Comparison of ENCODE assay signal across 8 cellular contexts in genomic region chr1:21324368-21325137, GRCh38. TPM values are rescaled to one million over a fixed set of nuclear protein-coding genes. Genes with fewer than 3 reads are reported as not detected.
DNase-seq lines count a peak whose midpoint lies in the region; ATAC-seq and TF ChIP-seq lines count a peak whose summit lies in the region.

No MANE protein-coding gene starts in this region.

- H3K9me3 Mint-ChIP-seq in CD4-positive, alpha-beta memory T cell: peaks cover 0 to 2% (median 0%) of the 10 kb centered on the region in 8 donors
- no peaks in the 10 kb centered on the region; the same call in 1 of the 2 replicates for H3K9me3 Mint-ChIP-seq in WTC11

- peak overlapping the region; percentile 92 to 96 (median 94) for H3K27ac Mint-ChIP-seq in CD4-positive, alpha-beta memory T cell
- peak overlapping the region; percentile 79 for H3K27ac Mint-ChIP-seq in WTC11

- no peaks in the 10 kb centered on the region for H3K27me3 ChIP-seq in CD4-positive, alpha-beta memory T cell (ENCODE audit: insufficient read depth, low read length)
- H3K27me3 ChIP-seq in HUES64 (ENCODE audit: insufficient read depth, low read length) (no peaks in the 10 kb centered on the region), lower lobe of right lung (ENCODE audit: low read depth) (no peaks in the 10 kb centered on the region)

- peak; percentile 24 to 82 (median 48) for DNase-seq in CD4-positive, alpha-beta memory T cell
- no peak for DNase-seq in WTC11 (ENCODE audit: low spot score)
- DNase-seq in caudate nucleus (lab: John Stamatoyannopoulos, UW): peak in 8 of 61 donors; percentile 13 to 76 (median 40)
- peak; percentile 84 for DNase-seq in lower lobe of right lung
- peak; percentile 57 for DNase-seq in stimulated activated CD8-positive, alpha-beta memory T cell treated with anti-CD3 and anti-CD28 coated beads, Interleukin-12 subunit alpha, Interleukin-12 subunit beta, amount 100 ng/mL, for 24 hours (ENCODE audit: extremely low read depth)
- no peak for DNase-seq in NCI-H2081 treated with DMSO at 0.1 percent for 48 hours (lab: John Stamatoyannopoulos, UW)

- H3K9ac ChIP-seq in HUES64 (ENCODE audit: low read depth, low read length): peak overlapping the region; percentile 57; the same call in 1 of the 2 replicates

- peak overlapping the region; percentile 9 to 25 for H3K4me3 ChIP-seq in CD4-positive, alpha-beta memory T cell (ENCODE audit: low read length in 2 of 2)
- H3K4me3 ChIP-seq in HUES64 (ENCODE audit: low read length): no peak overlapping the region
- peak overlapping the region; percentile 12 for H3K4me3 ChIP-seq in lower lobe of right lung

- no peaks in the 10 kb centered on the region for H3K9me3 ChIP-seq in CD4-positive, alpha-beta memory T cell (ENCODE audit: control insufficient read depth in 1 of 2, low read length in 2 of 2)
- H3K9me3 ChIP-seq in HUES64 (ENCODE audit: insufficient read depth, low read depth, low read length): no peaks in the 10 kb centered on the region
- no peaks in the 10 kb centered on the region for H3K9me3 ChIP-seq in lower lobe of right lung

- H3K36me3 ChIP-seq in CD4-positive, alpha-beta memory T cell (ENCODE audit: insufficient read depth, low read length): no peaks in the 10 kb centered on the region
- H3K36me3 ChIP-seq in HUES64 (ENCODE audit: insufficient read depth, low read length) (no peaks in the 10 kb centered on the region), lower lobe of right lung (no peaks in the 10 kb centered on the region)

- peaks cover 41 to 95% (median 75%) of the 10 kb centered on the region in 4 donors for H3K4me1 Mint-ChIP-seq in CD4-positive, alpha-beta memory T cell
- H3K4me1 Mint-ChIP-seq in WTC11: peaks cover 95% of the 10 kb centered on the region

- peak overlapping the region; percentile 36 for H3K27ac ChIP-seq in CD4-positive, alpha-beta memory T cell (ENCODE audit: low read depth, low read length)
- peak overlapping the region; percentile 68 for H3K27ac ChIP-seq in HUES64 (ENCODE audit: low read depth, low read length)
- peak overlapping the region; percentile 83 for H3K27ac ChIP-seq in caudate nucleus (ENCODE audit: low read depth, low read length)
- H3K27ac ChIP-seq in lower lobe of right lung: peak overlapping the region; percentile 83

- peaks cover 71% of the 10 kb centered on the region for H3K4me1 ChIP-seq in CD4-positive, alpha-beta memory T cell (ENCODE audit: insufficient read depth, low read length)
- peaks cover 87% of the 10 kb centered on the region for H3K4me1 ChIP-seq in HUES64 (ENCODE audit: insufficient read depth, low read length)
- peaks cover 81% of the 10 kb centered on the region for H3K4me1 ChIP-seq in lower lobe of right lung

- ATAC-seq in WTC11: no peak
- ATAC-seq in lower lobe of right lung: peak; percentile 87 to 91
- ATAC-seq in HG02642 (IDR thresholded peaks at IDR 0.05; ENCODE audit: poor library complexity, unreplicated experiment): no peak

- TF ChIP-seq CTCF in WTC11 (IDR thresholded peaks at IDR 0.05): no peak
- no peak for TF ChIP-seq CTCF in lower lobe of right lung (IDR thresholded peaks at IDR 0.05)

- intact Hi-C loops in CD4-positive, alpha-beta memory T cell (cut with micrococcal nuclease): loop anchor here (1.0 to 2.0 kb wide), 3 partner anchors 10 to 31 kb away; no protein-coding TSS in a partner anchor
- intact Hi-C loops in lower lobe of right lung (cut with DNase I): no loop called here

- H3K4me3 Mint-ChIP-seq in CD4-positive, alpha-beta memory T cell: peak overlapping the region; percentile 65 to 93 (median 84)
- H3K4me3 Mint-ChIP-seq in WTC11: no peak overlapping the region

- POLR2A ChIA-PET in CD4-positive, alpha-beta memory T cell (lab: Charles Lee; ENCODE audit: partially characterized antibody): interaction anchor here (0.6 to 11.3 kb wide), 18 partner anchors 8 to 728 kb away, joined by 3 to 309 read pairs (median 9); partner anchors contain the start of genes CDC42 and ECE1
- POLR2A ChIA-PET in WTC11 (lab: Charles Lee): interaction anchor here (1.0 to 1.6 kb wide), 2 partner anchors 14 to 21 kb away, joined by 3 to 6 read pairs; no protein-coding TSS in a partner anchor

- H3K27me3 Mint-ChIP-seq in CD4-positive, alpha-beta memory T cell: no peaks in the 10 kb centered on the region
- no peaks in the 10 kb centered on the region for H3K27me3 Mint-ChIP-seq in WTC11 (ENCODE audit: low read depth)

- H3K36me3 Mint-ChIP-seq in CD4-positive, alpha-beta memory T cell: peaks cover 8 to 14% of the 10 kb centered on the region in 2 donors
- H3K36me3 Mint-ChIP-seq in WTC11: no peaks in the 10 kb centered on the region; the same call in 1 of the 2 replicates

- CTCF ChIA-PET in CD4-positive, alpha-beta memory T cell (lab: Charles Lee; ENCODE audit: partially characterized antibody): interaction anchor here (0.6 to 9.1 kb wide), 15 partner anchors 11 to 600 kb away, joined by 3 to 86 read pairs (median 7); no protein-coding TSS in a partner anchor
- CTCF ChIA-PET in WTC11 (lab: Charles Lee): interaction anchor here (0.6 to 11.8 kb wide), 15 partner anchors 8 to 166 kb away, joined by 3 to 178 read pairs (median 7); no protein-coding TSS in a partner anchor

- WGBS in HUES64: 49% methylated on average over 14 of the region's 14 CpGs

TF ChIP-seq in WTC11, 78 proteins besides CTCF, POLR2A, EP300 and RAD21 (continues in another document):
- no peak for TF ChIP-seq ZBTB43 (CRISPR knock-in tag; IDR thresholded peaks at IDR 0.05)
- TF ChIP-seq ZNF121 (CRISPR knock-in tag; IDR thresholded peaks at IDR 0.05): no peak
- TF ChIP-seq GABPB1 (CRISPR knock-in tag; IDR thresholded peaks at IDR 0.05): no peak
- TF ChIP-seq, protein P1, sequence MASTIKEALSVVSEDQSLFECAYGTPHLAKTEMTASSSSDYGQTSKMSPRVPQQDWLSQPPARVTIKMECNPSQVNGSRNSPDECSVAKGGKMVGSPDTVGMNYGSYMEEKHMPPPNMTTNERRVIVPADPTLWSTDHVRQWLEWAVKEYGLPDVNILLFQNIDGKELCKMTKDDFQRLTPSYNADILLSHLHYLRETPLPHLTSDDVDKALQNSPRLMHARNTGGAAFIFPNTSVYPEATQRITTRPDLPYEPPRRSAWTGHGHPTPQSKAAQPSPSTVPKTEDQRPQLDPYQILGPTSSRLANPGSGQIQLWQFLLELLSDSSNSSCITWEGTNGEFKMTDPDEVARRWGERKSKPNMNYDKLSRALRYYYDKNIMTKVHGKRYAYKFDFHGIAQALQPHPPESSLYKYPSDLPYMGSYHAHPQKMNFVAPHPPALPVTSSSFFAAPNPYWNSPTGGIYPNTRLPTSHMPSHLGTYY (CRISPR knock-in tag; IDR thresholded peaks at IDR 0.05): no peak
- TF ChIP-seq TP53 (CRISPR knock-in tag; IDR thresholded peaks at IDR 0.05): no peak
- no peak for TF ChIP-seq AR (CRISPR knock-in tag; IDR thresholded peaks at IDR 0.05)
- TF ChIP-seq FOXP1 (CRISPR knock-in tag; IDR thresholded peaks at IDR 0.05; ENCODE audit: borderline replicate concordance): no peak
- TF ChIP-seq, protein P2, sequence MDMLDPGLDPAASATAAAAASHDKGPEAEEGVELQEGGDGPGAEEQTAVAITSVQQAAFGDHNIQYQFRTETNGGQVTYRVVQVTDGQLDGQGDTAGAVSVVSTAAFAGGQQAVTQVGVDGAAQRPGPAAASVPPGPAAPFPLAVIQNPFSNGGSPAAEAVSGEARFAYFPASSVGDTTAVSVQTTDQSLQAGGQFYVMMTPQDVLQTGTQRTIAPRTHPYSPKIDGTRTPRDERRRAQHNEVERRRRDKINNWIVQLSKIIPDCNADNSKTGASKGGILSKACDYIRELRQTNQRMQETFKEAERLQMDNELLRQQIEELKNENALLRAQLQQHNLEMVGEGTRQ (CRISPR knock-in tag; IDR thresholded peaks at IDR 0.05): no peak

RNA-seq across cellular contexts. Expression of gene ECE1, which starts 34.3 kb away (rescaled TPM):
- 100 to 1,000 TPM in 1 of 2 experiments, 10 to 100 TPM in 1; 86.0 to 104 TPM for total RNA-seq in CD4-positive, alpha-beta memory T cell
- 10 to 100 TPM; 10.0 to 65.2 TPM for polyA plus RNA-seq in CD4-positive, alpha-beta memory T cell
- 29.4 TPM for polyA plus RNA-seq in HUES64 (2013, experiment 1 of 2)
- 36.1 TPM for polyA plus RNA-seq in HUES64 (2013, experiment 2 of 2)
- total RNA-seq in WTC11 (2021): 40.6 to 45.0 TPM (median 42.0 TPM) in 3 replicates
- total RNA-seq in lower lobe of right lung: 90.9 TPM

Comparison
In these comparisons a context has a peak if more than half of its experiments do, and no peak if none do; other contexts are left out.
1. DNase-seq: peak in CD4-positive, alpha-beta memory T cell (5 of 5), lower lobe of right lung (single experiment) and stimulated activated CD8-positive, alpha-beta memory T cell treated with anti-CD3 and anti-CD28 coated beads, Interleukin-12 subunit alpha, Interleukin-12 subunit beta, amount 100 ng/mL, for 24 hours (single experiment); none in WTC11 (single experiment) and NCI-H2081 treated with DMSO at 0.1 percent for 48 hours (single experiment).
2. ATAC-seq: peak in lower lobe of right lung (2 of 2); none in WTC11 (single experiment) and HG02642 (single experiment).
3. Peak in every context shown above with its lines, with median percentiles within 50 percentile points of each other: H3K27ac ChIP-seq.